Comparison of ENCODE assay signal across 27 cellular contexts in the genomic region with DNA sequence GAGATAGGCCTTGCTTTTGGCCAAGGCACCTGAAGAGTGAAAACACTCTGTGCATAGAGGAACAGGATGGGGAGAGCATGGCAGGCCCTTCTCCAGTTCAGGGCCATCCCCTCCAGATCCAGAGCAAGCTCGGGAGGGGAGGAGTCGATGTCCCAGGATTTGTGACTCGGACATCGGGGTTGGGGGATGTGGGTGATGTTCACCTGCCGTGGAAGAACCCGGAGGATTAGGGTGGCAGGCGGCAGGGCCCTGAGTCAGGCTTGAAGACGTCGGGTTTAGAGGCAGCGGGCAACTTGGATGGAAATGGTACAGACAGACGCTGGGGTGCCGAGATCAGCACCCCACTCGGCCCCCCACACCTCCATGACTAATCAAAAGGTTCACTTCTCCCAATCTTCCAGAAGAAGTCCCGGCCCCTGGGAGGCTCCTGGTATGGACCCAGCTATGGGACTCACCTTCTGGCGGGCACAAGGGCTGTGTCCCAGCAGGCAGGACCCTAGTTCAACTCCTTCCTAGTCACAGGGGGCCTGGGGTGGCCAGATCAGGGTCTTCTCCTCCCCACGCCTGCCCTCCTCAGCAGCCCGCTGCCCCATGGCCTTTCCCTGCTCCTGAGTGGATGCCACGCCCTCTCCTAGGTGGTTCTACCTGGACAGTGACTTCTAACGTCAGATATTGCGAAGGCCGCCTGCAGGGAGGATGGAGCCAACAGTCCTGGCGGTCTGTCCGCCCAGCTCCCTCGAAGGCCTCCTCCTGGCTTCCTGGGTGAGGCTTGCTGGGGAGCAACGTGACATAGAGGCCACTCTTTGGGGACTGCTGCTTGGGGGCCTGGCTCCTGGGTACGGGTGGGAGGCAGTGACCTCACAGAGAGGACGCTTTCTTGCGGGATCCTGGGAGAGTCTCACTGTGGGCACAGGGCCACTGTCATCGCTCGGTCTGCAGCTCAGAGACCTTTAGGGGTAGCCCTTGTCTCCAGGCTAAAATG.
"Had no signal": no experiment of that assay in that cellular context is flagged by ENCODE, and none has a peak within 500 bp of the region (broad histone marks: within the 10 kb centered on the region; RNA-seq: fewer than 3 reads in every experiment).

No MANE protein-coding gene starts in this region.

- DNase-seq: Kasumi-1, MM.1S, MV-4-11, NCI-H1048, NCI-H1105, NCI-H1417, NCI-H1436 treated with DMSO at 0.1 percent for 48 hours, NCI-H1694, NCI-H187 treated with DMSO at 0.1 percent for 48 hours, NCI-H2029 treated with DMSO at 0.1 percent for 48 hours, NCI-H2171 treated with DMSO at 0.1 percent for 48 hours, NCI-H2227 treated with DMSO at 0.1 percent for 48 hours, NCI-H446, NCI-H510A, NCI-H524 treated with DMSO at 0.1 percent for 48 hours, NCI-H69, NCI-H774, SHP77, SK-N-SH, SW 1271 had no signal

- H3K4me2 ChIP-seq: KMS-11, SK-N-SH had no signal

- FAIRE-seq: HTR-8/SVneo, K562, RCC 7860 had no signal

- H3K4me1 Mint-ChIP-seq: IgD-negative memory B cell had no signal

- H3K27ac ChIP-seq: HL-60, KMS-11, RWPE1 had no signal

- H3K36me3 Mint-ChIP-seq: IgD-negative memory B cell had no signal

- H3K9me3 Mint-ChIP-seq: IgD-negative memory B cell had no signal

- H3K4me3 ChIP-seq: K562 had no signal

- H3K4me3 Mint-ChIP-seq: IgD-negative memory B cell had no signal

- H3K27ac Mint-ChIP-seq: IgD-negative memory B cell had no signal

- H3K9ac ChIP-seq: KMS-11, SK-N-SH had no signal

- H3K9me3 ChIP-seq: SK-N-SH had no signal
